26 cellular contexts compared by ENCODE assay signal in the genomic region with DNA sequence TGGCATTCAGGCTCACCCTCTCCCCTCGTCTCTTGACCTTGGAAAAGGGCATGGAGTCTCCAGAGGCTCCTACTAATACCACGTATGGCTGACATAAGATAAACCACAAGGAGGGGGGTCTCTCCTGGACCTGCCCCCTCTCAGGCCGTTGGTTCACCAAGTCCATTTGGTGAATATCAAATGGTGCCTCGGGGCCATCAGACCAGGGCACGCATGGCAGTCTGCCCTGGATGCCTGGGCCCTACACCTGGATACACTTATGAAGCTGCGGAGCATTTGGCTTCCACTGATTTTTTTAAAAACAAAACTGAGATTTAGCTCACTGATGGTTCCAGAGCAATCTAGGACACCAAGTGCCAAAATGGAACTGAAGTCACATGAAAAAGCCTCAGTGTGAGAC.
"Had no signal": no experiment of that assay in that cellular context is flagged by ENCODE, and none has a peak within 500 bp of the region (broad histone marks: within the 10 kb centered on the region; RNA-seq: fewer than 3 reads in every experiment).

No MANE protein-coding gene starts in this region.

- H3K9ac ChIP-seq: SK-N-SH had no signal

- H3K4me1 ChIP-seq: lower lobe of right lung, upper lobe of right lung had no signal

- H3K27me3 Mint-ChIP-seq: activated CD4-positive, alpha-beta memory T cell treated with anti-CD3 and anti-CD28 coated beads for 36 hours; activated CD4-positive, alpha-beta T cell treated with anti-CD3 and anti-CD28 coated beads, Interleukin-2, amount 10 ng/mL, durations not matched to agents 24 days and 14 days; activated T-cell treated with anti-CD3 and anti-CD28 coated beads, Interleukin-2, amount 50 U/mL, for 24 hours; stimulated activated naive B cell treated with anti-CD40 and anti-IgM and Interleukin-4, amounts not matched to agents 10 μg/mL and 1 μg/mL and 100 μg/mL, for 72 hours; T-helper 17 cell had no signal

- H3K27ac ChIP-seq: cardiac muscle cell, esophagus muscularis mucosa, hepatocyte, lower lobe of right lung, suprapubic skin, tibial artery, upper lobe of right lung had no signal

- H3K36me3 Mint-ChIP-seq: activated CD4-positive, alpha-beta memory T cell treated with anti-CD3 and anti-CD28 coated beads for 36 hours; brain; natural killer cell treated with Interleukin-12 subunit alpha and Interleukin-12 subunit beta and Interleukin-15 and Interleukin-18, amount 100 ng/mL, for 72 hours had no signal

- H3K9me3 Mint-ChIP-seq: activated CD4-positive, alpha-beta memory T cell treated with anti-CD3 and anti-CD28 coated beads for 36 hours; activated CD4-positive, alpha-beta T cell treated with anti-CD3 and anti-CD28 coated beads, Interleukin-2, amount 10 ng/mL, durations not matched to agents 24 days and 14 days; activated T-cell treated with anti-CD3 and anti-CD28 coated beads, Interleukin-2, amount 50 U/mL, for 24 hours; natural killer cell treated with Interleukin-12 subunit alpha and Interleukin-12 subunit beta and Interleukin-15 and Interleukin-18, amount 100 ng/mL, for 72 hours; stimulated activated naive B cell treated with anti-CD40 and anti-IgM and Interleukin-4, amounts not matched to agents 10 μg/mL and 1 μg/mL and 100 μg/mL, for 72 hours had no signal

- H3K27me3 ChIP-seq: cardiac muscle cell, esophagus muscularis mucosa, hepatocyte, suprapubic skin, tibial artery, upper lobe of right lung had no signal

- H3K4me3 Mint-ChIP-seq: activated CD4-positive, alpha-beta memory T cell treated with anti-CD3 and anti-CD28 coated beads for 36 hours; activated CD4-positive, alpha-beta T cell treated with anti-CD3 and anti-CD28 coated beads, Interleukin-2, amount 10 ng/mL, durations not matched to agents 24 days and 14 days; activated T-cell treated with anti-CD3 and anti-CD28 coated beads, Interleukin-2, amount 50 U/mL, for 24 hours; brain; endodermal cell; natural killer cell treated with Interleukin-12 subunit alpha and Interleukin-12 subunit beta and Interleukin-15 and Interleukin-18, amount 100 ng/mL, for 72 hours; stimulated activated naive B cell treated with anti-CD40 and anti-IgM and Interleukin-4, amounts not matched to agents 10 μg/mL and 1 μg/mL and 100 μg/mL, for 72 hours; T-helper 17 cell had no signal

- H3K36me3 ChIP-seq: cardiac muscle cell, esophagus muscularis mucosa, lower lobe of right lung, suprapubic skin, tibial artery, upper lobe of right lung had no signal

- H3K27ac Mint-ChIP-seq: activated CD4-positive, alpha-beta memory T cell treated with anti-CD3 and anti-CD28 coated beads for 36 hours; activated CD4-positive, alpha-beta T cell treated with anti-CD3 and anti-CD28 coated beads, Interleukin-2, amount 10 ng/mL, durations not matched to agents 24 days and 14 days; activated T-cell treated with anti-CD3 and anti-CD28 coated beads, Interleukin-2, amount 50 U/mL, for 24 hours; brain; endodermal cell; natural killer cell treated with Interleukin-12 subunit alpha and Interleukin-12 subunit beta and Interleukin-15 and Interleukin-18, amount 100 ng/mL, for 72 hours; stimulated activated naive B cell treated with anti-CD40 and anti-IgM and Interleukin-4, amounts not matched to agents 10 μg/mL and 1 μg/mL and 100 μg/mL, for 72 hours; T-helper 17 cell had no signal

- DNase-seq: activated CD4-positive, alpha-beta memory T cell treated with anti-CD3 and anti-CD28 coated beads for 36 hours; activated CD4-positive, alpha-beta T cell treated with anti-CD3 and anti-CD28 coated beads, Interleukin-2, amount 10 ng/mL, durations not matched to agents 24 days and 14 days; activated CD4-positive, CD25-positive, alpha-beta regulatory T cell treated with anti-CD3 and anti-CD28 coated beads, Interleukin-2, amount 50 U/mL, for 72 hours; activated CD8-positive, alpha-beta memory T cell treated with anti-CD3 and anti-CD28 coated beads, Interleukin-2, amount 50 U/mL, for 48 hours; activated gamma-delta T cell treated with Interleukin-2 at 50 U/mL for 16 hours; activated T-cell treated with anti-CD3 and anti-CD28 coated beads, Interleukin-2, amount 50 U/mL, for 24 hours; endodermal cell; foreskin melanocyte; lower lobe of right lung; mesenchymal stem cell; posterior cingulate gyrus; SK-N-SH; stimulated activated CD4-positive, alpha-beta T cell treated with anti-CD3 and anti-CD28 coated beads, Interleukin-15, amount 100 ng/mL, for 24 hours; stimulated activated CD4-positive, alpha-beta T cell treated with anti-CD3 and anti-CD28 coated beads, Interleukin-2, amount 100 ng/mL, for 24 hours; stimulated activated naive B cell treated with anti-CD40 and anti-IgM and Interleukin-4, amounts not matched to agents 10 μg/mL and 1 μg/mL and 100 μg/mL, for 72 hours; SW 1271; T-helper 17 cell; tibial artery; upper lobe of right lung had no signal

- H3K4me3 ChIP-seq: cardiac muscle cell, esophagus muscularis mucosa, hepatocyte, lower lobe of right lung, suprapubic skin, tibial artery, upper lobe of right lung had no signal

- ATAC-seq: activated naive CD4-positive, alpha-beta T cell treated with anti-CD3 and anti-CD28 coated beads, Interleukin-2, amount 50 U/mL, for 72 hours; lower lobe of right lung; natural killer cell treated with Interleukin-12 subunit alpha and Interleukin-12 subunit beta and Interleukin-15 and Interleukin-18, amount 100 ng/mL, for 72 hours; T-helper 17 cell; upper lobe of right lung had no signal

- H3K4me1 Mint-ChIP-seq: activated CD4-positive, alpha-beta T cell treated with anti-CD3 and anti-CD28 coated beads, Interleukin-2, amount 10 ng/mL, durations not matched to agents 24 days and 14 days had no signal

- H3K9me3 ChIP-seq: esophagus muscularis mucosa, lower lobe of right lung, SK-N-SH, suprapubic skin, tibial artery, upper lobe of right lung had no signal
